21 cellular contexts compared by ENCODE assay signal in the genomic region with DNA sequence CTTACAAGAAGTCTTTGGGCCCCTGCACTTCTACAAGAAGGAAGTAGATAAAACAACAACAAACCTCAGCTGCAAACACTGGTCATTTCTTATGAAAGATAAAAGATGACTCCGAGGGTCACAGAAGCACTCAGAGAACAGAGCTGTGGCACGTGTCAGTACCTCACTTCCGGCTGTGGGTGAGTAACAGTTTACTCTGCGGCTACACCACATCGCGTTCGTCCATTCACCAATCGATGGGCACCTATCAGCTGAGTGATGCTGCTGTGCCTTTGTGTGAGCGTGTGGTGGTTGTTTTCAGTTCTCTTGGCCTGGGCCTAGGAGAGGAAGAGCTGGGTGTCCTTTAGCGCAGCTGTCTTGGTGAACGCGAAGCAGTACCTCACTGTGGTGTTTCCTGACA.
"Had no signal": no experiment of that assay in that cellular context is flagged by ENCODE, and none has a peak within 500 bp of the region (broad histone marks: within the 10 kb centered on the region; RNA-seq: fewer than 3 reads in every experiment).

No MANE protein-coding gene starts in this region.

- ATAC-seq: pancreas, right lobe of liver, upper lobe of right lung had no signal

- H3K4me1 ChIP-seq: adrenal gland, breast epithelium, pancreas, right lobe of liver had no signal

- H3K9me3 ChIP-seq: breast epithelium, pancreas, right lobe of liver, thoracic aorta, upper lobe of right lung had no signal

- H3K36me3 ChIP-seq: adrenal gland, breast epithelium, left ventricle myocardium inferior, pancreas, right lobe of liver, thoracic aorta, upper lobe of right lung had no signal

- H3K4me1 Mint-ChIP-seq: activated CD4-positive, alpha-beta T cell treated with anti-CD3 and anti-CD28 coated beads, Interleukin-2, amount 10 ng/mL, durations not matched to agents 24 days and 14 days had no signal

- DNase-seq: activated CD4-positive, alpha-beta T cell treated with anti-CD3 and anti-CD28 coated beads, Interleukin-2, amount 10 ng/mL, durations not matched to agents 24 days and 14 days; activated CD4-positive, CD25-positive, alpha-beta regulatory T cell; activated CD8-positive, alpha-beta memory T cell treated with anti-CD3 and anti-CD28 coated beads for 24 hours; activated CD8-positive, alpha-beta memory T cell treated with anti-CD3 and anti-CD28 coated beads, Interleukin-2, amount 50 U/mL, for 48 hours; activated effector memory CD4-positive, alpha-beta T cell treated with anti-CD3 and anti-CD28 coated beads, Interleukin-2, amount 50 U/mL, for 16 hours; activated naive CD4-positive, alpha-beta T cell treated with anti-CD3 and anti-CD28 coated beads, Interleukin-2, amount 50 U/mL, for 16 hours; activated T-cell treated with anti-CD3 and anti-CD28 coated beads, Interleukin-2, amount 50 U/mL, for 48 hours; adrenal gland; cerebellar nuclear complex; cortex of kidney; kidney glomerular epithelial cell; left ventricle myocardium inferior; mammary epithelial cell; pancreas; right lobe of liver; small intestine; stimulated activated CD4-positive, alpha-beta T cell treated with anti-CD3 and anti-CD28 coated beads, Interleukin-15, amount 100 ng/mL, for 24 hours; stimulated activated CD4-positive, alpha-beta T cell treated with anti-CD3 and anti-CD28 coated beads, Interleukin-4, amount 100 ng/mL, for 1 hour; upper lobe of right lung had no signal

- H3K27me3 ChIP-seq: adrenal gland, breast epithelium, pancreas, right lobe of liver, upper lobe of right lung had no signal

- H3K27ac ChIP-seq: adrenal gland, breast epithelium, left ventricle myocardium inferior, pancreas, right lobe of liver, thoracic aorta, upper lobe of right lung had no signal

- H3K4me3 Mint-ChIP-seq: activated CD4-positive, alpha-beta T cell treated with anti-CD3 and anti-CD28 coated beads, Interleukin-2, amount 10 ng/mL, durations not matched to agents 24 days and 14 days had no signal

- H3K4me3 ChIP-seq: adrenal gland, breast epithelium, left ventricle myocardium inferior, pancreas, right lobe of liver, thoracic aorta, upper lobe of right lung had no signal

- H3K27ac Mint-ChIP-seq: activated CD4-positive, alpha-beta T cell treated with anti-CD3 and anti-CD28 coated beads, Interleukin-2, amount 10 ng/mL, durations not matched to agents 24 days and 14 days had no signal
